8 cellular contexts compared by ENCODE assay signal in genomic region chr2:86035371-86035882, GRCh38.
DNase-seq lines count a peak whose midpoint lies in the region; ATAC-seq and TF ChIP-seq lines count a peak whose summit lies in the region.

No MANE protein-coding gene starts in this region.

- no peak for TF ChIP-seq POLR2A in uterus (IDR thresholded peaks at IDR 0.05)

- peak overlapping the region; percentile 83 to 98 (median 97) for H3K27ac Mint-ChIP-seq in brain
- peak overlapping the region; percentile 94 to 100 (median 100) for H3K27ac Mint-ChIP-seq in naive thymus-derived CD4-positive, alpha-beta T cell

- DNase-seq in cardiac septum (ENCODE audit: low spot score) (peak; percentile 75), left ventricle myocardium superior (no peak), uterus (no peak), SKM-1 treated with dmso at 0.1 percent for 144 hours (lab: John Stamatoyannopoulos, UW; ENCODE audit: unreplicated experiment) (no peak)
- peak in 3 of 9 donors; percentile 11 to 29 (median 21) for DNase-seq in naive thymus-derived CD4-positive, alpha-beta T cell

- POLR2A ChIA-PET in naive thymus-derived CD4-positive, alpha-beta T cell (lab: Charles Lee) = interaction anchor here (0.6 to 8.0 kb wide), 11 partner anchors 10 to 405 kb away, joined by 3 to 81 read pairs (median 5); partner anchors contain the start of genes KDM3A and ST3GAL5

- H3K27me3 ChIP-seq in naive thymus-derived CD4-positive, alpha-beta T cell (ENCODE audit: control insufficient read depth in 2 of 2, insufficient read depth in 2 of 2, low read length in 2 of 2) = no peaks in the 10 kb centered on the region
- no peaks in the 10 kb centered on the region for H3K27me3 ChIP-seq in uterus

- ATAC-seq in left ventricle myocardium superior (no peak), HG03097 (IDR thresholded peaks at IDR 0.05; ENCODE audit: low FRiP score, unreplicated experiment) (no peak), HG03432 (IDR thresholded peaks at IDR 0.05; ENCODE audit: unreplicated experiment) (no peak)
- ATAC-seq in naive thymus-derived CD4-positive, alpha-beta T cell = no peak

- no peaks in the 10 kb centered on the region for H3K27me3 Mint-ChIP-seq in brain
- peaks cover 0 to 3% (median 0%) of the 10 kb centered on the region in 5 donors for H3K27me3 Mint-ChIP-seq in naive thymus-derived CD4-positive, alpha-beta T cell

- H3K9me3 ChIP-seq in naive thymus-derived CD4-positive, alpha-beta T cell (ENCODE audit: control insufficient read depth in 2 of 3, low read length in 3 of 3) = no peaks in the 10 kb centered on the region
- no peaks in the 10 kb centered on the region for H3K9me3 ChIP-seq in uterus

- peak overlapping the region; percentile 88 for H3K27ac ChIP-seq in naive thymus-derived CD4-positive, alpha-beta T cell (ENCODE audit: low read depth, low read length)
- H3K27ac ChIP-seq in uterus = peak overlapping the region; percentile 88 to 97

- CTCF ChIA-PET in naive thymus-derived CD4-positive, alpha-beta T cell (lab: Charles Lee) = interaction anchor here (0.6 to 8.2 kb wide), 15 partner anchors 10 to 209 kb away, joined by 3 to 101 read pairs (median 4); partner anchors contain the start of gene ST3GAL5

- H3K4me3 Mint-ChIP-seq in brain = peak overlapping the region in 1 of 5 experiments; percentile 64
- H3K4me3 Mint-ChIP-seq in naive thymus-derived CD4-positive, alpha-beta T cell = peak overlapping the region; percentile 80 to 88 (median 86)

- H3K9me3 Mint-ChIP-seq in brain = no peaks in the 10 kb centered on the region
- H3K9me3 Mint-ChIP-seq in naive thymus-derived CD4-positive, alpha-beta T cell = peaks cover 0 to 4% (median 0%) of the 10 kb centered on the region in 11 donors

- peaks cover 12 to 31% (median 12%) of the 10 kb centered on the region in 3 experiments for H3K36me3 ChIP-seq in naive thymus-derived CD4-positive, alpha-beta T cell (ENCODE audit: control insufficient read depth in 2 of 3, insufficient read depth in 3 of 3, low read length in 3 of 3)
- no peaks in the 10 kb centered on the region for H3K36me3 ChIP-seq in uterus

- peaks cover 82% of the 10 kb centered on the region for H3K36me3 Mint-ChIP-seq in brain
- peaks cover 3 to 37% (median 14%) of the 10 kb centered on the region in 5 donors for H3K36me3 Mint-ChIP-seq in naive thymus-derived CD4-positive, alpha-beta T cell

- peak overlapping the region; percentile 48 for H3K4me3 ChIP-seq in naive thymus-derived CD4-positive, alpha-beta T cell (ENCODE audit: low read length)
- no peak overlapping the region for H3K4me3 ChIP-seq in uterus

- peaks cover 51 to 78% of the 10 kb centered on the region in 2 donors for H3K4me1 ChIP-seq in naive thymus-derived CD4-positive, alpha-beta T cell (ENCODE audit: control insufficient read depth in 2 of 2, insufficient read depth in 2 of 2, low read length in 2 of 2)
- H3K4me1 ChIP-seq in uterus = peaks cover 32 to 33% of the 10 kb centered on the region in 2 donors

- peaks cover 49% of the 10 kb centered on the region for H3K4me1 Mint-ChIP-seq in brain
- H3K4me1 Mint-ChIP-seq in naive thymus-derived CD4-positive, alpha-beta T cell = peaks cover 57 to 88% (median 86%) of the 10 kb centered on the region in 7 donors

- intact Hi-C loops in cardiac septum (cut with DNase I) (loop anchor here (5.0 kb wide), 1 partner anchor 123 kb away; no protein-coding TSS in a partner anchor), left ventricle myocardium superior (cut with micrococcal nuclease) (no loop called here), uterus (cut with DNase I; ENCODE audit: low total_unique reads) (no loop called here)
- intact Hi-C loops in naive thymus-derived CD4-positive, alpha-beta T cell (cut with micrococcal nuclease) = loop anchor here (5.0 to 10.0 kb wide), 3 partner anchors 328 to 711 kb away; partner anchors contain the start of genes KDM3A (in 1 of the 2) and TGOLN2 (in 1 of the 2)

- no peak for TF ChIP-seq CTCF in brain (conservative IDR thresholded peaks at IDR 0.05)
- no peak for TF ChIP-seq CTCF in uterus (IDR thresholded peaks at IDR 0.05)

Comparison
In these comparisons a context has a peak if more than half of its experiments do, and no peak if none do; other contexts are left out.
1. intact Hi-C loops: an anchor here in cardiac septum (5.0 kb wide) and naive thymus-derived CD4-positive, alpha-beta T cell (5.0 to 10.0 kb wide); none called in left ventricle myocardium superior and uterus.